ENCODE assay signal across 22 cellular contexts in genomic region chr9:2493106-2493505, GRCh38.
DNase-seq lines count a peak whose midpoint lies in the region; ATAC-seq, FAIRE-seq and TF ChIP-seq lines count a peak whose summit lies in the region.
"Had no signal": no experiment of that assay in that cellular context is flagged by ENCODE, and none has a peak within 500 bp of the region (broad histone marks: within the 10 kb centered on the region; RNA-seq: fewer than 3 reads in every experiment).

No MANE protein-coding gene starts in this region.

- H3K27ac Mint-ChIP-seq in activated naive CD4-positive, alpha-beta T cell treated with anti-CD3 and anti-CD28 coated beads, Interleukin-2, amount 10 ng/mL, durations not matched to agents 7 days and 5 days: no peak overlapping the region
- H3K27ac Mint-ChIP-seq: activated naive CD8-positive, alpha-beta T cell treated with anti-CD3 and anti-CD28 coated beads, Interleukin-2, amount 10 ng/mL, durations not matched to agents 7 days and 5 days; stimulated activated naive CD8-positive, alpha-beta T cell treated with anti-CD3 and anti-CD28 coated beads, Interleukin-15, Interleukin-2, amounts not matched to agents 100 ng/mL and 50 ng/mL, for 24 hours had no signal

- no peak overlapping the region for H4K8ac ChIP-seq in IMR-90 (ENCODE audit: low read depth in 2 of 2, low read length in 2 of 2)

- H3K36me3 ChIP-seq in IMR-90 (ENCODE audit: control insufficient read depth, insufficient read depth, low read length): no peaks in the 10 kb centered on the region
- H3K36me3 ChIP-seq: vagina had no signal

- H3K4me3 ChIP-seq in A549 (no peak overlapping the region), IMR-90 (ENCODE audit: insufficient read depth, low read depth, low read length) (no peak overlapping the region), right cardiac atrium (ENCODE audit: low read length) (no peak overlapping the region)
- H3K4me3 ChIP-seq: vagina had no signal

- H3K4me1 ChIP-seq in A549 (peaks cover 13% of the 10 kb centered on the region; the same call in 1 of the 3 replicates), IMR-90 (ENCODE audit: control insufficient read depth, insufficient read depth, low read length) (peaks cover 12% of the 10 kb centered on the region), right cardiac atrium (ENCODE audit: control insufficient read depth, insufficient read depth, low read length) (peaks cover 7% of the 10 kb centered on the region)
- H3K4me1 ChIP-seq: vagina had no signal

- no peak overlapping the region for H4K91ac ChIP-seq in IMR-90 (ENCODE audit: insufficient read depth, low read depth, low read length)

- dilution Hi-C loops in IMR-90 (cut with HindIII; ENCODE audit: low sequenced_read_pairs, unreplicated experiment): no loop called here

- H2BK15ac ChIP-seq in IMR-90 (ENCODE audit: low read depth, low read length): no peak overlapping the region

- H3K56ac ChIP-seq in IMR-90 (ENCODE audit: extremely low read depth, insufficient read depth, low read length): no peak overlapping the region

- H3K4me2 ChIP-seq in A549 (no peak overlapping the region), IMR-90 (ENCODE audit: low read depth, low read length) (no peak overlapping the region)
- H3K4me2 ChIP-seq: SK-N-SH had no signal

- no peak overlapping the region for H2AK9ac ChIP-seq in IMR-90 (replicated peaks; ENCODE audit: low read depth, low read length, poor library complexity)

- no peaks in the 10 kb centered on the region for H3K9me3 ChIP-seq in A549
- H3K9me3 ChIP-seq in IMR-90 (ENCODE audit: control insufficient read depth, insufficient read depth, low read length): no peaks in the 10 kb centered on the region
- no peaks in the 10 kb centered on the region for H3K9me3 ChIP-seq in right cardiac atrium (ENCODE audit: control insufficient read depth, low read length)
- H3K9me3 ChIP-seq: SK-N-SH, vagina had no signal

- TF ChIP-seq RAD21 in A549 (conservative IDR thresholded peaks at IDR 0.05 in 1 of 2, IDR thresholded peaks at IDR 0.05 in 1 of 2): no peak; a peak in 1 of 5 replicates
- TF ChIP-seq RAD21 in IMR-90 (IDR thresholded peaks at IDR 0.05; ENCODE audit: low read length): no peak

- TF ChIP-seq EP300 in A549 (IDR thresholded peaks at IDR 0.05): peak in 1 of 2 experiments; percentile 24; a peak in 1 of 5 replicates

- no peaks in the 10 kb centered on the region; the same call in 1 of the 2 replicates for H4K20me1 ChIP-seq in IMR-90 (ENCODE audit: insufficient read depth, low read length)

- H3K9me3 Mint-ChIP-seq in activated naive CD4-positive, alpha-beta T cell treated with anti-CD3 and anti-CD28 coated beads, Interleukin-2, amount 10 ng/mL, durations not matched to agents 7 days and 5 days: no peaks in the 10 kb centered on the region
- H3K9me3 Mint-ChIP-seq: activated naive CD8-positive, alpha-beta T cell treated with anti-CD3 and anti-CD28 coated beads, Interleukin-2, amount 10 ng/mL, durations not matched to agents 7 days and 5 days; stimulated activated naive CD8-positive, alpha-beta T cell treated with anti-CD3 and anti-CD28 coated beads, Interleukin-15, Interleukin-2, amounts not matched to agents 100 ng/mL and 50 ng/mL, for 24 hours had no signal

- no peak overlapping the region for H2AK5ac ChIP-seq in IMR-90 (ENCODE audit: low read depth, low read length)

- DNase-seq in A549 (ENCODE audit: low read depth in 1 of 2, low spot score in 1 of 2) (peak in 1 of 2 experiments; percentile 32), IMR-90 (peak; percentile 65), cerebellar cortex (ENCODE audit: low spot score) (peak; percentile 69), right cardiac atrium (no peak), GF-D8 (lab: John Stamatoyannopoulos, UW) (no peak)
- no peak for DNase-seq in activated naive CD4-positive, alpha-beta T cell treated with anti-CD3 and anti-CD28 coated beads, Interleukin-2, amount 10 ng/mL, durations not matched to agents 7 days and 5 days
- DNase-seq: ACHN; activated CD4-positive, alpha-beta T cell treated with anti-CD3 and anti-CD28 coated beads, Interleukin-2, amount 50 U/mL, for 4 hours; activated naive CD8-positive, alpha-beta T cell treated with anti-CD3 and anti-CD28 coated beads, Interleukin-2, amount 10 ng/mL, durations not matched to agents 7 days and 5 days; activated T-cell treated with anti-CD3 and anti-CD28 coated beads, Interleukin-2, amount 50 U/mL, for 48 hours; hippocampal formation; KBM-7; left cardiac atrium; NCI-H1436 treated with DMSO at 0.1 percent for 48 hours; NCI-H345; SK-N-SH had no signal

- H3K18ac ChIP-seq in IMR-90 (ENCODE audit: low read depth, low read length): no peak overlapping the region

- H3K9me1 ChIP-seq in IMR-90 (ENCODE audit: insufficient read depth, low read length): no peaks in the 10 kb centered on the region; the same call in 1 of the 2 replicates

- TF ChIP-seq CTCF in A549 (IDR thresholded peaks at IDR 0.05): no peak
- TF ChIP-seq CTCF in IMR-90 (conservative IDR thresholded peaks at IDR 0.05; ENCODE audit: low read depth, low read length): no peak

- POLR2A ChIA-PET in A549 (lab: Yijun Ruan, JAX): no interaction called here
- POLR2A ChIA-PET in IMR-90 (lab: Charles Lee; ENCODE audit: unreplicated experiment): no interaction called here

- H3K79me1 ChIP-seq in IMR-90 (ENCODE audit: low read depth in 1 of 2, low read length in 2 of 2): no peaks in the 10 kb centered on the region

- H3K27ac ChIP-seq in A549: no peak overlapping the region
- H3K27ac ChIP-seq in IMR-90 (ENCODE audit: insufficient read depth, low read length): no peak overlapping the region
- peak overlapping the region; percentile 37 for H3K27ac ChIP-seq in right cardiac atrium (ENCODE audit: low read length)
- H3K27ac ChIP-seq: vagina had no signal

- H2BK20ac ChIP-seq in IMR-90 (ENCODE audit: low read depth, low read length): no peak overlapping the region; the same call in 1 of the 2 replicates

- no peak for FAIRE-seq in A549 (lab: Jason Lieb, UNC)
- FAIRE-seq: endothelial cell of umbilical vein, TTC549 had no signal

- WGBS in A549 (ENCODE audit: missing lambda C conversion rate): 61% methylated on average over 2 of the region's 2 CpGs
- WGBS in IMR-90 (ENCODE audit: extremely low coverage in 2 of 2, insufficient read length in 1 of 2), 2 experiments: no CpG with 5 or more reads among the region's 2 CpGs
- 81% methylated on average over 2 of the region's 2 CpGs for WGBS in right cardiac atrium

- H2BK5ac ChIP-seq in IMR-90 (ENCODE audit: low read depth, low read length, poor library complexity, severe bottlenecking): no peak overlapping the region

- H2BK120ac ChIP-seq in IMR-90 (ENCODE audit: low read depth, low read length): 0 out of 2 replicates have a peak overlapping the region, but pooled peaks have one; percentile 2

- no peak overlapping the region for H3K4me3 Mint-ChIP-seq in activated naive CD4-positive, alpha-beta T cell treated with anti-CD3 and anti-CD28 coated beads, Interleukin-2, amount 10 ng/mL, durations not matched to agents 7 days and 5 days
- H3K4me3 Mint-ChIP-seq: activated naive CD8-positive, alpha-beta T cell treated with anti-CD3 and anti-CD28 coated beads, Interleukin-2, amount 10 ng/mL, durations not matched to agents 7 days and 5 days; stimulated activated naive CD8-positive, alpha-beta T cell treated with anti-CD3 and anti-CD28 coated beads, Interleukin-15, Interleukin-2, amounts not matched to agents 100 ng/mL and 50 ng/mL, for 24 hours had no signal

- no peak overlapping the region for H2AFZ ChIP-seq in IMR-90 (replicated peaks; ENCODE audit: low read length, poor library complexity)

- no TSS peak for BruUV-seq in IMR-90 (replicated peaks; lab: Mats Ljungman, UMichigan)

- H3K27me3 Mint-ChIP-seq in activated naive CD4-positive, alpha-beta T cell treated with anti-CD3 and anti-CD28 coated beads, Interleukin-2, amount 10 ng/mL, durations not matched to agents 7 days and 5 days: no peaks in the 10 kb centered on the region

- in situ Hi-C loops in IMR-90 (cut with MboI; ENCODE audit: low sequenced_read_pairs): no loop called here

- no peak overlapping the region for H3K4ac ChIP-seq in IMR-90 (ENCODE audit: low read depth, low read length)

- CTCF ChIA-PET in A549 (lab: Yijun Ruan, JAX) (interaction anchor here (1.6 kb wide), 1 partner anchor 258 kb away, joined by 3 read pairs; no protein-coding TSS in a partner anchor), IMR-90 (lab: Yijun Ruan, JAX) (no interaction called here)
- CTCF ChIA-PET in activated naive CD4-positive, alpha-beta T cell treated with anti-CD3 and anti-CD28 coated beads, Interleukin-2, amount 10 ng/mL, durations not matched to agents 7 days and 5 days (lab: Charles Lee): no interaction called here

- H3K9ac ChIP-seq in IMR-90 (ENCODE audit: low read depth, low read length): no peak overlapping the region
- H3K9ac ChIP-seq: SK-N-SH had no signal

- intact Hi-C loops in IMR-90 (cut with micrococcal nuclease): loop anchor here (5.0 to 10.0 kb wide), 5 partner anchors 64 to 342 kb away; no protein-coding TSS in a partner anchor
- intact Hi-C loops in right cardiac atrium (cut with DNase I): loop anchor here in 1 of 4 donors (10.0 kb wide), 1 partner anchor 132 kb away; the partner anchor contains the start of gene VLDLR

- no peaks in the 10 kb centered on the region for H3K4me1 Mint-ChIP-seq in activated naive CD4-positive, alpha-beta T cell treated with anti-CD3 and anti-CD28 coated beads, Interleukin-2, amount 10 ng/mL, durations not matched to agents 7 days and 5 days
- H3K4me1 Mint-ChIP-seq: activated naive CD8-positive, alpha-beta T cell treated with anti-CD3 and anti-CD28 coated beads, Interleukin-2, amount 10 ng/mL, durations not matched to agents 7 days and 5 days had no signal

- TF ChIP-seq POLR2A in A549 (IDR thresholded peaks at IDR 0.05; ENCODE audit: low read length) (no peak), IMR-90 (IDR thresholded peaks at IDR 0.05; ENCODE audit: low read depth, low read length) (no peak)

- no peak overlapping the region for H4K5ac ChIP-seq in IMR-90 (ENCODE audit: low read depth, low read length)

- H3K23ac ChIP-seq in IMR-90 (ENCODE audit: low read depth, low read length): no peak overlapping the region

- no peak; a peak in 1 of 6 replicates for ATAC-seq in A549
- peak; percentile 15 for ATAC-seq in IMR-90 (ENCODE audit: low read depth)
- peak; percentile 57 for ATAC-seq in right cardiac atrium
- no peak for ATAC-seq in HG03354 (IDR thresholded peaks at IDR 0.05; ENCODE audit: poor library complexity, severe bottlenecking, unreplicated experiment)
- no peak for ATAC-seq in GM18502 (IDR thresholded peaks at IDR 0.05; ENCODE audit: poor library complexity, unreplicated experiment)

- no peaks in the 10 kb centered on the region for H3K27me3 ChIP-seq in IMR-90 (ENCODE audit: control insufficient read depth, insufficient read depth, low read length)
- H3K27me3 ChIP-seq in right cardiac atrium (ENCODE audit: control insufficient read depth, insufficient read depth): no peaks in the 10 kb centered on the region
- H3K27me3 ChIP-seq: vagina had no signal

- no peaks in the 10 kb centered on the region for H3K36me3 Mint-ChIP-seq in activated naive CD4-positive, alpha-beta T cell treated with anti-CD3 and anti-CD28 coated beads, Interleukin-2, amount 10 ng/mL, durations not matched to agents 7 days and 5 days
- H3K36me3 Mint-ChIP-seq: activated naive CD8-positive, alpha-beta T cell treated with anti-CD3 and anti-CD28 coated beads, Interleukin-2, amount 10 ng/mL, durations not matched to agents 7 days and 5 days had no signal

- 0 out of 2 replicates have a peak overlapping the region, but pooled peaks have one; percentile 31 for H3K14ac ChIP-seq in IMR-90 (replicated peaks; ENCODE audit: low read depth, low read length)

Comparison
In these comparisons a context has a peak if more than half of its experiments do, and no peak if none do; other contexts are left out.
1. ATAC-seq: peak in IMR-90 (single experiment) and right cardiac atrium (2 of 2); none in A549 (0 of 2), HG03354 (single experiment) and GM18502 (single experiment).
2. DNase-seq: peak in IMR-90 (single experiment) and cerebellar cortex (single experiment); none in right cardiac atrium (0 of 3), activated naive CD4-positive, alpha-beta T cell treated with anti-CD3 and anti-CD28 coated beads, Interleukin-2, amount 10 ng/mL, durations not matched to agents 7 days and 5 days (single experiment) and GF-D8 (single experiment).